ENCODE assay signal across 8 cellular contexts in genomic region chr11:65014146-65014960, GRCh38. TPM values are rescaled to one million over a fixed set of nuclear protein-coding genes. Genes with fewer than 3 reads are reported as not detected.
DNase-seq lines count a peak whose midpoint lies in the region; ATAC-seq and TF ChIP-seq lines count a peak whose summit lies in the region.

ARL2 (plus strand) TSS chr11:65014160; CDS start chr11:65014208, 48 bp downstream.

- peak; percentile 89 for DNase-seq in RPMI8226
- no peak for DNase-seq in adipocyte (ENCODE audit: low read depth)
- no peak for DNase-seq in right cardiac atrium
- DNase-seq in activated effector memory CD4-positive, alpha-beta T cell treated with anti-CD3 and anti-CD28 coated beads, Interleukin-2, amount 50 U/mL, for 16 hours: no peak

- peak within 1 kb of the TSS; percentile 85 for H3K27ac ChIP-seq in C4-2B
- H3K27ac ChIP-seq in right cardiac atrium (ENCODE audit: low read length): peak within 1 kb of the TSS; percentile 90
- H3K27ac ChIP-seq in skin epidermis: peak within 1 kb of the TSS; percentile 82 to 99 (median 96)

- H3K4me3 ChIP-seq in adipocyte (ENCODE audit: low read length) (peak within 1 kb of the TSS; percentile 86), right cardiac atrium (ENCODE audit: low read length) (peak within 1 kb of the TSS; percentile 58), skin epidermis (peak within 1 kb of the TSS; percentile 53 to 89 (median 69))

- H3K4me1 ChIP-seq in adipocyte (ENCODE audit: control insufficient read depth, insufficient read depth, low read length) (peaks cover 10% of the 10 kb centered on the region), right cardiac atrium (ENCODE audit: control insufficient read depth, insufficient read depth, low read length) (no peaks in the 10 kb centered on the region)

- H3K27me3 ChIP-seq in adipocyte (replicated peaks; ENCODE audit: control insufficient read depth, insufficient read depth, low read length): no peaks in the 10 kb centered on the region
- no peaks in the 10 kb centered on the region for H3K27me3 ChIP-seq in right cardiac atrium (ENCODE audit: control insufficient read depth, insufficient read depth)

- WGBS in right cardiac atrium: under 1% methylated on average over 82 of the region's 82 CpGs

- H3K9me3 ChIP-seq in adipocyte (ENCODE audit: control insufficient read depth, low read length): no peaks in the 10 kb centered on the region
- H3K9me3 ChIP-seq in right cardiac atrium (ENCODE audit: control insufficient read depth, low read length): no peaks in the 10 kb centered on the region

- TF ChIP-seq CTCF in C4-2B (conservative IDR thresholded peaks at IDR 0.05): peak; percentile 99

- ATAC-seq in GM18868 (IDR thresholded peaks at IDR 0.05; ENCODE audit: unreplicated experiment) (peak; percentile 61), HG03064 (IDR thresholded peaks at IDR 0.05; ENCODE audit: low read depth, unreplicated experiment) (peak; percentile 66), right cardiac atrium (peak; percentile 83 to 86)

- no peaks in the 10 kb centered on the region for H3K36me3 ChIP-seq in adipocyte (ENCODE audit: control insufficient read depth, insufficient read depth, low read length, severe bottlenecking)

- intact Hi-C loops in right cardiac atrium (cut with DNase I): loop anchor here in 3 of 4 donors (5.0 to 10.0 kb wide), 3 partner anchors 70 to 108 kb away; partner anchors contain the start of genes CDCA5 (in 1 of the 3), FAU (in 1 of the 3), MRPL49 (in 1 of the 3) and PPP2R5B (in 1 of the 3)

- peak within 1 kb of the TSS; percentile 89 for H3K9ac ChIP-seq in adipocyte (ENCODE audit: low read length)

RNA-seq across cellular contexts. Expression of gene ARL2, which starts in this region (rescaled TPM):
- total RNA-seq in right cardiac atrium: 100 to 1,000 TPM; 117 to 144 (median 130) TPM
- polyA plus RNA-seq in right cardiac atrium: 179 TPM
